Comparison of ENCODE assay signal across 15 cellular contexts in the genomic region with DNA sequence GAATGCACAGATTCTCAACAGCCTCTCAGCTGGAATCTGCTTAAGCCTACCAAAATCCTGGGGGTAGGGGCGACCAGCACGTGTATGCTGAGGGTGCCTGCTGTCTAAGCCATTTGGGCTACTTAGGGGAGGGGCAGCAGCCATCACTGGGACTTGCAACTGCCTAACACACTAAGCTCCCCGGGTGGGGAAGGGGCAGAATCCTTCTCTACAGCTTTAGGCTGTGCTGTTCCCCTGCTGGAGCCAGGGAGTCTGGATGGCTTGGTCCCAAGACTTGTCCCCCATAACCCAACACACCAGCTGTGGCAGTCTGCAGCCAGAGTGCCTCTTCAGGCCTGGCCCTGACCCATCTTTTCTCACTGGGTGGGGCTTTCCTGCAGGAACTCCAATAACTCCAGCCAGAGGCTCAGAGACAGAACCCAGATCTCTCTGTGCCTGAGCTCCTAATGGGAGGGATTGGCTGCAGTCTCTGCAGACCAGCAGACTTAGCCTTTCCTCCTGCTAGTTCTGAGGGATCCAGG.
A peak's percentile ranks its signal among the peaks of the same experiment; 100 is the strongest.
DNase-seq lines count a peak whose midpoint lies in the region; ATAC-seq and TF ChIP-seq lines count a peak whose summit lies in the region.
"Had no signal": no experiment of that assay in that cellular context is flagged by ENCODE, and none has a peak within 500 bp of the region (broad histone marks: within the 10 kb centered on the region; RNA-seq: fewer than 3 reads in every experiment).

No MANE protein-coding gene starts in this region.

- H3K9me3 Mint-ChIP-seq in WTC11 = peaks cover 39% of the 10 kb centered on the region

- TF ChIP-seq CTCF in WTC11 (IDR thresholded peaks at IDR 0.05) = no peak

- H3K4me3 Mint-ChIP-seq in WTC11 = no peak overlapping the region
- H3K4me3 Mint-ChIP-seq: B cell; CD4-positive, CD25-positive, alpha-beta regulatory T cell; CD8-positive, alpha-beta memory T cell had no signal

- H3K27ac Mint-ChIP-seq in WTC11 = no peak overlapping the region
- H3K27ac Mint-ChIP-seq: B cell; CD4-positive, CD25-positive, alpha-beta regulatory T cell; CD8-positive, alpha-beta memory T cell had no signal

- DNase-seq in NCI-H2029 (lab: John Stamatoyannopoulos, UW) = peak; percentile 3
- DNase-seq in NCI-H2029 treated with DMSO at 0.1 percent for 48 hours (lab: John Stamatoyannopoulos, UW) = no peak
- DNase-seq in NCI-H82 (lab: John Stamatoyannopoulos, UW) = peak; percentile 75
- DNase-seq in WTC11 (ENCODE audit: low spot score) = no peak
- no peak for DNase-seq in amygdala (lab: John Stamatoyannopoulos, UW)
- DNase-seq: C1 segment of cervical spinal cord; CD4-positive, CD25-positive, alpha-beta regulatory T cell; CD8-positive, alpha-beta memory T cell; COR-L47; DMS153; DMS79; GDM1; GM23248 had no signal

- ATAC-seq in WTC11 (no peak), HG03442 (IDR thresholded peaks at IDR 0.05; ENCODE audit: unreplicated experiment) (no peak)

- POLR2A ChIA-PET in WTC11 (lab: Charles Lee) = no interaction called here

- peaks cover 6% of the 10 kb centered on the region; the same call in 1 of the 2 replicates for H3K4me1 Mint-ChIP-seq in WTC11
- H3K4me1 Mint-ChIP-seq: B cell; CD4-positive, CD25-positive, alpha-beta regulatory T cell; CD8-positive, alpha-beta memory T cell had no signal

- CTCF ChIA-PET in WTC11 (lab: Charles Lee) = no interaction called here

- no peaks in the 10 kb centered on the region for H3K27me3 Mint-ChIP-seq in WTC11 (ENCODE audit: low read depth)
- H3K27me3 Mint-ChIP-seq: B cell; CD4-positive, CD25-positive, alpha-beta regulatory T cell had no signal

- peaks cover 9% of the 10 kb centered on the region; the same call in 1 of the 2 replicates for H3K36me3 Mint-ChIP-seq in WTC11
- H3K36me3 Mint-ChIP-seq: CD4-positive, CD25-positive, alpha-beta regulatory T cell; CD8-positive, alpha-beta memory T cell had no signal

TF ChIP-seq in WTC11, 78 proteins besides CTCF, POLR2A, EP300 and RAD21:
- TF ChIP-seq CBFB (CRISPR knock-in tag; IDR thresholded peaks at IDR 0.05; ENCODE audit: low read depth) (no peak), FOXP1 (CRISPR knock-in tag; IDR thresholded peaks at IDR 0.05; ENCODE audit: borderline replicate concordance) (0 out of 2 replicates have a peak, but pooled peaks have one; percentile 4), FOXK1 (CRISPR knock-in tag; IDR thresholded peaks at IDR 0.05) (no peak), ZNF121 (CRISPR knock-in tag; IDR thresholded peaks at IDR 0.05) (no peak), NR1H2 (CRISPR knock-in tag; IDR thresholded peaks at IDR 0.05) (no peak)

Comparison
In these comparisons a context has a peak if more than half of its experiments do, and no peak if none do; other contexts are left out.
1. DNase-seq: peak in NCI-H2029 (single experiment) and NCI-H82 (single experiment); none in NCI-H2029 treated with DMSO at 0.1 percent for 48 hours (single experiment), WTC11 (single experiment) and amygdala (0 of 56).